In genomic region chr15:97933589-97933988, GRCh38 we compare ENCODE assay signal across 29 cellular contexts.
"Had no signal": no experiment of that assay in that cellular context is flagged by ENCODE, and none has a peak within 500 bp of the region (broad histone marks: within the 10 kb centered on the region; RNA-seq: fewer than 3 reads in every experiment).

No MANE protein-coding gene starts in this region.

- H3K27me3 ChIP-seq: ovary, right lobe of liver, sigmoid colon, stomach, thyroid gland, tibial nerve, upper lobe of left lung, uterus had no signal

- H3K27ac ChIP-seq: ovary, parathyroid adenoma, psoas muscle, right lobe of liver, sigmoid colon, stomach, thoracic aorta, thyroid gland, tibial nerve, upper lobe of left lung, uterus had no signal

- H3K9ac ChIP-seq: parathyroid adenoma had no signal

- ATAC-seq: naive thymus-derived CD8-positive, alpha-beta T cell; natural killer cell treated with Interleukin-12 subunit alpha and Interleukin-12 subunit beta and Interleukin-15 and Interleukin-18, amount 100 ng/mL, for 72 hours; psoas muscle; right cardiac atrium; right lobe of liver; stimulated activated effector memory CD8-positive, alpha-beta T cell treated with anti-CD3 and anti-CD28 coated beads, Interleukin-12 subunit alpha, Interleukin-12 subunit beta, amount 100 ng/mL, for 72 hours; stimulated activated naive B cell treated with anti-CD40 and anti-IgM and Interleukin-4, amounts not matched to agents 10 μg/mL and 1 μg/mL and 100 μg/mL, for 72 hours had no signal

- DNase-seq: naive thymus-derived CD8-positive, alpha-beta T cell; nephron progenitor cell; occipital lobe; ovary; posterior cingulate gyrus; psoas muscle; right cardiac atrium; right lobe of liver; sigmoid colon; small intestine; stimulated activated CD4-positive, alpha-beta T cell treated with anti-CD3 and anti-CD28 coated beads, Interleukin-15, amount 100 ng/mL, for 24 hours; stimulated activated CD4-positive, alpha-beta T cell treated with anti-CD3 and anti-CD28 coated beads, Interleukin-2, amount 100 ng/mL, for 24 hours; stimulated activated CD4-positive, alpha-beta T cell treated with anti-CD3 and anti-CD28 coated beads, Interleukin-2, amount 100 ng/mL, for 48 hours; stimulated activated CD4-positive, alpha-beta T cell treated with anti-CD3 and anti-CD28 coated beads, Interleukin-4, amount 100 ng/mL, for 24 hours; stimulated activated naive B cell treated with anti-CD40 and anti-IgM and Interleukin-4, amounts not matched to agents 10 μg/mL and 1 μg/mL and 100 μg/mL, for 72 hours; stimulated activated naive CD4-positive, alpha-beta T cell treated with Interleukin-2 at 50 U/mL for 16 hours; stomach; thyroid gland; trophoblast cell; upper lobe of left lung; uterus had no signal

- H3K36me3 ChIP-seq: ovary, right lobe of liver, sigmoid colon, stomach, thoracic aorta, thyroid gland, tibial nerve, upper lobe of left lung, uterus had no signal

- H3K27ac Mint-ChIP-seq: natural killer cell treated with Interleukin-12 subunit alpha and Interleukin-12 subunit beta and Interleukin-15 and Interleukin-18, amount 100 ng/mL, for 72 hours; nephron progenitor cell; progenitor cell of endocrine pancreas; stimulated activated effector memory CD8-positive, alpha-beta T cell treated with anti-CD3 and anti-CD28 coated beads, Interleukin-12 subunit alpha, Interleukin-12 subunit beta, amount 100 ng/mL, for 72 hours; stimulated activated naive B cell treated with anti-CD40 and anti-IgM and Interleukin-4, amounts not matched to agents 10 μg/mL and 1 μg/mL and 100 μg/mL, for 72 hours; stimulated activated naive CD8-positive, alpha-beta T cell treated with anti-CD3 and anti-CD28 coated beads, Interleukin-15, Interleukin-2, amounts not matched to agents 100 ng/mL and 50 ng/mL, for 24 hours had no signal

- H3K4me3 Mint-ChIP-seq: naive thymus-derived CD8-positive, alpha-beta T cell; natural killer cell treated with Interleukin-12 subunit alpha and Interleukin-12 subunit beta and Interleukin-15 and Interleukin-18, amount 100 ng/mL, for 72 hours; nephron progenitor cell; neural crest cell; stimulated activated effector memory CD8-positive, alpha-beta T cell treated with anti-CD3 and anti-CD28 coated beads, Interleukin-12 subunit alpha, Interleukin-12 subunit beta, amount 100 ng/mL, for 72 hours; stimulated activated naive B cell treated with anti-CD40 and anti-IgM and Interleukin-4, amounts not matched to agents 10 μg/mL and 1 μg/mL and 100 μg/mL, for 72 hours; stimulated activated naive CD8-positive, alpha-beta T cell treated with anti-CD3 and anti-CD28 coated beads, Interleukin-15, Interleukin-2, amounts not matched to agents 100 ng/mL and 50 ng/mL, for 24 hours had no signal

- H3K9me3 ChIP-seq: ovary, right lobe of liver, sigmoid colon, thyroid gland, uterus had no signal

- H3K27me3 Mint-ChIP-seq: progenitor cell of endocrine pancreas had no signal

- H3K79me2 ChIP-seq: parathyroid adenoma had no signal

- H3K9me3 Mint-ChIP-seq: natural killer cell treated with Interleukin-12 subunit alpha and Interleukin-12 subunit beta and Interleukin-15 and Interleukin-18, amount 100 ng/mL, for 72 hours had no signal

- H3K36me3 Mint-ChIP-seq: natural killer cell treated with Interleukin-12 subunit alpha and Interleukin-12 subunit beta and Interleukin-15 and Interleukin-18, amount 100 ng/mL, for 72 hours; stimulated activated effector memory CD8-positive, alpha-beta T cell treated with anti-CD3 and anti-CD28 coated beads, Interleukin-12 subunit alpha, Interleukin-12 subunit beta, amount 100 ng/mL, for 72 hours had no signal

- H3K4me1 Mint-ChIP-seq: naive thymus-derived CD8-positive, alpha-beta T cell; nephron progenitor cell; neural crest cell; stimulated activated effector memory CD8-positive, alpha-beta T cell treated with anti-CD3 and anti-CD28 coated beads, Interleukin-12 subunit alpha, Interleukin-12 subunit beta, amount 100 ng/mL, for 72 hours; stimulated activated naive B cell treated with anti-CD40 and anti-IgM and Interleukin-4, amounts not matched to agents 10 μg/mL and 1 μg/mL and 100 μg/mL, for 72 hours had no signal

- H3K4me3 ChIP-seq: ovary, psoas muscle, right lobe of liver, sigmoid colon, stomach, thoracic aorta, thyroid gland, tibial nerve, upper lobe of left lung, uterus had no signal

- H3K4me1 ChIP-seq: parathyroid adenoma, psoas muscle, right lobe of liver, sigmoid colon, stomach, thyroid gland, tibial nerve, upper lobe of left lung, uterus had no signal

- H2AFZ ChIP-seq: parathyroid adenoma had no signal

- FAIRE-seq: small intestine had no signal
